ENCODE assay signal across 8 cellular contexts in genomic region chr3:12840591-12841084, GRCh38. TPM values are rescaled to one million over a fixed set of nuclear protein-coding genes. Genes with fewer than 3 reads are reported as not detected.
DNase-seq lines count a peak whose midpoint lies in the region; ATAC-seq and TF ChIP-seq lines count a peak whose summit lies in the region.

No MANE protein-coding gene starts in this region.

- no peak overlapping the region for H2BK120ac ChIP-seq in mesenchymal stem cell (ENCODE audit: low read depth, low read length)

- peak overlapping the region; percentile 79 for H3K4me2 ChIP-seq in mesenchymal stem cell (ENCODE audit: low read length, poor library complexity, severe bottlenecking)

- peak overlapping the region; percentile 33 for H2AK5ac ChIP-seq in mesenchymal stem cell (ENCODE audit: low read length, severe bottlenecking)

- 15% methylated on average over 13 of the region's 13 CpGs for WGBS in mesenchymal stem cell

- H2BK15ac ChIP-seq in mesenchymal stem cell (ENCODE audit: low read depth, poor library complexity, severe bottlenecking) = no peak overlapping the region

- no peaks in the 10 kb centered on the region for H3K27me3 ChIP-seq in mesenchymal stem cell (ENCODE audit: control insufficient read depth in 1 of 2, insufficient read depth in 1 of 2, low read length in 2 of 2)

- H3K27ac ChIP-seq in mesenchymal stem cell (ENCODE audit: low read length, poor library complexity, severe bottlenecking) = peak overlapping the region; percentile 86

- no peak overlapping the region for H3K23ac ChIP-seq in mesenchymal stem cell (ENCODE audit: low read length in 2 of 2)

- peak overlapping the region; percentile 83 to 95 for H3K18ac ChIP-seq in mesenchymal stem cell (ENCODE audit: low read depth in 1 of 2, low read length in 2 of 2)

- peak overlapping the region; percentile 81 to 96 for H3K4me3 ChIP-seq in mesenchymal stem cell (ENCODE audit: insufficient read depth in 1 of 2, low read depth in 1 of 2, low read length in 2 of 2)

- H2BK5ac ChIP-seq in mesenchymal stem cell (ENCODE audit: low read depth, low read length, poor library complexity, severe bottlenecking) = no peak overlapping the region

- H3K27ac Mint-ChIP-seq in brain = peak overlapping the region; percentile 99 to 100 (median 100)

- H3K4ac ChIP-seq in mesenchymal stem cell (ENCODE audit: low read depth in 1 of 2, low read length in 2 of 2) = peak overlapping the region; percentile 79 to 80

- H3K9ac ChIP-seq in ES-I3 (ENCODE audit: low read depth, low read length) (peak overlapping the region; percentile 93), mesenchymal stem cell (ENCODE audit: low read length) (peak overlapping the region; percentile 94)

- H4K91ac ChIP-seq in mesenchymal stem cell (ENCODE audit: low read length) = peak overlapping the region; percentile 81

- no peak overlapping the region for H2BK12ac ChIP-seq in mesenchymal stem cell (ENCODE audit: low read length in 2 of 2)

- TF ChIP-seq CTCF in brain (conservative IDR thresholded peaks at IDR 0.05) = no peak

- H3K4me1 ChIP-seq in ES-I3 (ENCODE audit: insufficient read depth, low read length) (peaks cover 16% of the 10 kb centered on the region), mesenchymal stem cell (ENCODE audit: control insufficient read depth, insufficient read depth, low read depth, low read length) (peaks cover 15% of the 10 kb centered on the region)

- ATAC-seq in HG03159 (IDR thresholded peaks at IDR 0.05; ENCODE audit: unreplicated experiment) = peak; percentile 10
- no peak for ATAC-seq in activated CD4-positive, CD25-positive, alpha-beta regulatory T cell treated with anti-CD3 and anti-CD28 coated beads, Interleukin-2, amount 50 U/mL, for 24 hours

- peaks cover 2% of the 10 kb centered on the region for H3K79me1 ChIP-seq in mesenchymal stem cell (replicated peaks; ENCODE audit: low read length, poor library complexity, severe bottlenecking)

- peaks cover 41% of the 10 kb centered on the region for H3K4me1 Mint-ChIP-seq in brain

- DNase-seq in mesenchymal stem cell (no peak), GOT3 (lab: John Stamatoyannopoulos, UW) (no peak), NCI-H524 (lab: John Stamatoyannopoulos, UW) (no peak)
- no peak for DNase-seq in activated CD4-positive, CD25-positive, alpha-beta regulatory T cell treated with anti-CD3 and anti-CD28 coated beads, Interleukin-2, amount 50 U/mL, for 72 hours

- H3K9me3 ChIP-seq in ES-I3 (ENCODE audit: control insufficient read depth, insufficient read depth, low read length) = no peaks in the 10 kb centered on the region
- no peaks in the 10 kb centered on the region for H3K9me3 ChIP-seq in mesenchymal stem cell (ENCODE audit: control insufficient read depth, low read length)

- H3K14ac ChIP-seq in mesenchymal stem cell (ENCODE audit: low read length in 2 of 2) = peak overlapping the region in 1 of 2 experiments; percentile 50

- H2AFZ ChIP-seq in mesenchymal stem cell (ENCODE audit: low read depth, low read length) = no peak overlapping the region

- H3K27me3 Mint-ChIP-seq in brain = peaks cover 12% of the 10 kb centered on the region

- peaks cover 51% of the 10 kb centered on the region for H3K36me3 Mint-ChIP-seq in brain

- no peaks in the 10 kb centered on the region for H3K9me3 Mint-ChIP-seq in brain

- H3K36me3 ChIP-seq in ES-I3 (ENCODE audit: insufficient read depth, low read length) (peaks cover 42% of the 10 kb centered on the region), mesenchymal stem cell (ENCODE audit: control insufficient read depth in 1 of 2, insufficient read depth in 2 of 2, low read depth in 1 of 2, low read length in 2 of 2) (peaks cover 27 to 45% of the 10 kb centered on the region in 2 experiments)

- no peak overlapping the region for H4K8ac ChIP-seq in mesenchymal stem cell (ENCODE audit: low read length)

- peak overlapping the region; percentile 96 to 98 (median 97) for H3K4me3 Mint-ChIP-seq in brain

RNA-seq across cellular contexts. Expression of gene RPL32, which starts 0.7 kb away (rescaled TPM):
- 2,489 TPM for polyA plus RNA-seq in brain (ENCODE audit: insufficient read depth, low read depth, low replicate concordance)
- 1,587 TPM for polyA plus RNA-seq in mesenchymal stem cell (2013, experiment 1 of 2)
- polyA plus RNA-seq in mesenchymal stem cell (2013, experiment 2 of 2) = 1,642 TPM

RNA-seq across cellular contexts. Expression of gene CAND2, which starts 44.2 kb away (rescaled TPM):
- polyA plus RNA-seq in brain (ENCODE audit: insufficient read depth, low read depth, low replicate concordance) = 10.3 TPM
- polyA plus RNA-seq in mesenchymal stem cell (2013, experiment 1 of 2) = 3.9 TPM
- 3.7 TPM for polyA plus RNA-seq in mesenchymal stem cell (2013, experiment 2 of 2)
